ENCODE assay signal across 7 cellular contexts in genomic region chr2:121900391-121900790, GRCh38.
"Had no signal": no experiment of that assay in that cellular context is flagged by ENCODE, and none has a peak within 500 bp of the region (broad histone marks: within the 10 kb centered on the region; RNA-seq: fewer than 3 reads in every experiment).

No MANE protein-coding gene starts in this region.

- H3K4me1 Mint-ChIP-seq: IgD-negative memory B cell had no signal

- H3K9me3 Mint-ChIP-seq: IgD-negative memory B cell had no signal

- FAIRE-seq: HepG2, HTR-8/SVneo had no signal

- ATAC-seq: HepG2 had no signal

- DNase-seq: KBM-7, KG1 had no signal

- H3K9ac ChIP-seq: KMS-11 had no signal

- H3K4me2 ChIP-seq: KMS-11 had no signal

- H3K27ac Mint-ChIP-seq: IgD-negative memory B cell had no signal

- H3K27ac ChIP-seq: HL-60, KMS-11 had no signal
